Comparison of ENCODE assay signal across 13 cellular contexts in genomic region chr3:149572796-149573414, GRCh38.
DNase-seq lines count a peak whose midpoint lies in the region; ATAC-seq and TF ChIP-seq lines count a peak whose summit lies in the region.
"Had no signal": no experiment of that assay in that cellular context is flagged by ENCODE, and none has a peak within 500 bp of the region (broad histone marks: within the 10 kb centered on the region; RNA-seq: fewer than 3 reads in every experiment).

No MANE protein-coding gene starts in this region.

- H4K20me1 ChIP-seq in SK-N-SH (ENCODE audit: insufficient read depth), result no peaks in the 10 kb centered on the region
- H4K20me1 ChIP-seq in fibroblast of lung (ENCODE audit: control insufficient read depth, extremely low read depth, insufficient read depth, low read length), result no peaks in the 10 kb centered on the region

- H3K9ac ChIP-seq in SK-N-SH (no peak overlapping the region; the same call in 1 of the 2 replicates), fibroblast of lung (ENCODE audit: insufficient read depth, low read length) (no peak overlapping the region)

- peak; percentile 86 for DNase-seq in EH (ENCODE audit: low read depth)
- no peak for DNase-seq in SK-N-SH
- DNase-seq in fibroblast of lung (ENCODE audit: low read depth in 2 of 2), result peak; percentile 83 to 88
- DNase-seq in renal cortical epithelial cell (ENCODE audit: low read depth), result peak; percentile 83
- DNase-seq in mesenteric fat pad (ENCODE audit: low spot score), result no peak
- DNase-seq in activated CD8-positive, alpha-beta memory T cell treated with anti-CD3 and anti-CD28 coated beads, Interleukin-2, amount 50 U/mL, for 48 hours, result no peak
- DNase-seq in T-helper 1 cell, result no peak
- DNase-seq: activated CD8-positive, alpha-beta memory T cell treated with anti-CD3 and anti-CD28 coated beads, Interleukin-2, amount 50 U/mL, for 4 hours; naive thymus-derived CD4-positive, alpha-beta T cell; NCI-H748 treated with DMSO at 0.1 percent for 48 hours; T-helper 9 cell had no signal

- H3K4me3 ChIP-seq in SK-N-SH (ENCODE audit: low read depth in 2 of 2, low read length in 1 of 2), result no peak overlapping the region
- no peak overlapping the region for H3K4me3 ChIP-seq in fibroblast of lung (replicated peaks in 1 of 4; ENCODE audit: control extremely low read depth in 1 of 4, insufficient read depth in 1 of 4, low read depth in 3 of 4, low read length in 4 of 4)
- H3K4me3 ChIP-seq: hepatocyte had no signal

- H3F3A ChIP-seq in SK-N-SH (replicated peaks; ENCODE audit: insufficient read depth), result peaks cover 49% of the 10 kb centered on the region

- peaks cover 6 to 28% of the 10 kb centered on the region in 2 experiments for H3K36me3 ChIP-seq in SK-N-SH (replicated peaks in 1 of 2; ENCODE audit: control insufficient read depth in 1 of 2, insufficient read depth in 2 of 2, low read length in 1 of 2)
- peaks cover 2% of the 10 kb centered on the region for H3K36me3 ChIP-seq in fibroblast of lung (ENCODE audit: control insufficient read depth, insufficient read depth, low read length)

- H3K27me3 ChIP-seq in SK-N-SH (ENCODE audit: insufficient read depth) (no peaks in the 10 kb centered on the region), fibroblast of lung (ENCODE audit: control insufficient read depth, insufficient read depth, low read length) (no peaks in the 10 kb centered on the region)
- H3K27me3 ChIP-seq: hepatocyte had no signal

- H3K4me2 ChIP-seq in SK-N-SH (peak overlapping the region; percentile 43; the same call in 1 of the 2 replicates), fibroblast of lung (ENCODE audit: extremely low read depth, insufficient read depth, low read length) (peak overlapping the region; percentile 68)
- H3K4me2 ChIP-seq: hepatocyte had no signal

- no peaks in the 10 kb centered on the region for H3K9me2 ChIP-seq in SK-N-SH

- H3K9me3 ChIP-seq in SK-N-SH, result no peaks in the 10 kb centered on the region
- H3K9me3 ChIP-seq in fibroblast of lung (ENCODE audit: control insufficient read depth, insufficient read depth, low read depth, low read length), result no peaks in the 10 kb centered on the region

- H3K27ac ChIP-seq in SK-N-SH (ENCODE audit: low read depth in 2 of 2, low read length in 1 of 2) (peak overlapping the region in 1 of 2 experiments; percentile 100; a peak in 2 of 4 replicates), fibroblast of lung (ENCODE audit: insufficient read depth, low read length) (peak overlapping the region; percentile 86)
- H3K27ac ChIP-seq: hepatocyte had no signal

- ATAC-seq in GM21515 (IDR thresholded peaks at IDR 0.05; ENCODE audit: unreplicated experiment), result no peak
- ATAC-seq: naive thymus-derived CD4-positive, alpha-beta T cell had no signal

- TF ChIP-seq CTCF in SK-N-SH (IDR thresholded peaks at IDR 0.05) (no peak), fibroblast of lung (conservative IDR thresholded peaks at IDR 0.05 in 1 of 2, IDR thresholded peaks at IDR 0.05 in 1 of 2; ENCODE audit: low read depth in 1 of 2, low read length in 2 of 2) (no peak)

- no peak for TF ChIP-seq RAD21 in SK-N-SH (IDR thresholded peaks at IDR 0.05; ENCODE audit: low read length)

- H3K79me2 ChIP-seq in SK-N-SH (ENCODE audit: insufficient read depth), result peaks cover 70% of the 10 kb centered on the region
- peaks cover 33% of the 10 kb centered on the region for H3K79me2 ChIP-seq in fibroblast of lung (ENCODE audit: control insufficient read depth, insufficient read depth, low read length)

- peak; percentile 10 to 63; a peak in 1 of 4 replicates for TF ChIP-seq EP300 in SK-N-SH (IDR thresholded peaks at IDR 0.05; ENCODE audit: borderline replicate concordance in 1 of 2, low read depth in 1 of 2, low read length in 1 of 2)

- POLR2A ChIA-PET in SK-N-SH (lab: Yijun Ruan, JAX), result no interaction called here

- CTCF ChIA-PET in SK-N-SH (lab: Yijun Ruan, JAX), result interaction anchor here (1.1 kb wide), 1 partner anchor 145 kb away, joined by 3 read pairs; no protein-coding TSS in a partner anchor

- 32% methylated on average over 6 of the region's 6 CpGs for WGBS in SK-N-SH (ENCODE audit: low lambda C conversion rate)

- H3K4me1 ChIP-seq in SK-N-SH (ENCODE audit: control insufficient read depth in 1 of 2, insufficient read depth in 2 of 2, low read depth in 1 of 2, low read length in 1 of 2), result peaks cover 13 to 61% of the 10 kb centered on the region in 2 experiments
- peaks cover 44% of the 10 kb centered on the region for H3K4me1 ChIP-seq in fibroblast of lung (ENCODE audit: control insufficient read depth, extremely low read depth, insufficient read depth, low read length)

- H2AFZ ChIP-seq in SK-N-SH (ENCODE audit: low read depth) (no peak overlapping the region), fibroblast of lung (ENCODE audit: low read length) (no peak overlapping the region)
- H2AFZ ChIP-seq: hepatocyte had no signal

TF ChIP-seq in SK-N-SH, 30 proteins besides CTCF, POLR2A, EP300 and RAD21:
- no peak for TF ChIP-seq EZH2phosphoT487 (IDR thresholded peaks at IDR 0.05; ENCODE audit: borderline replicate concordance, low read depth)
- no peak for TF ChIP-seq RFX5 (IDR thresholded peaks at IDR 0.05; ENCODE audit: low read length)
- TF ChIP-seq, protein P1, sequence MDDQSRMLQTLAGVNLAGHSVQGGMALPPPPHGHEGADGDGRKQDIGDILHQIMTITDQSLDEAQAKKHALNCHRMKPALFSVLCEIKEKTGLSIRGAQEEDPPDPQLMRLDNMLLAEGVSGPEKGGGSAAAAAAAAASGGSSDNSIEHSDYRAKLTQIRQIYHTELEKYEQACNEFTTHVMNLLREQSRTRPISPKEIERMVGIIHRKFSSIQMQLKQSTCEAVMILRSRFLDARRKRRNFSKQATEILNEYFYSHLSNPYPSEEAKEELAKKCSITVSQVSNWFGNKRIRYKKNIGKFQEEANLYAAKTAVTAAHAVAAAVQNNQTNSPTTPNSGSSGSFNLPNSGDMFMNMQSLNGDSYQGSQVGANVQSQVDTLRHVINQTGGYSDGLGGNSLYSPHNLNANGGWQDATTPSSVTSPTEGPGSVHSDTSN (IDR thresholded peaks at IDR 0.05), result peak; percentile 85
- TF ChIP-seq GATA2 (CRISPR knock-in tag; IDR thresholded peaks at IDR 0.05), result no peak
- 0 out of 2 replicates have a peak, but pooled peaks have one; percentile 26 for TF ChIP-seq RXRA (IDR thresholded peaks at IDR 0.05; ENCODE audit: borderline replicate concordance, low read depth)
- TF ChIP-seq NFIC (IDR thresholded peaks at IDR 0.05; ENCODE audit: borderline replicate concordance), result peak; percentile 64; the same call in 1 of the 2 replicates
- TF ChIP-seq, protein P2, sequence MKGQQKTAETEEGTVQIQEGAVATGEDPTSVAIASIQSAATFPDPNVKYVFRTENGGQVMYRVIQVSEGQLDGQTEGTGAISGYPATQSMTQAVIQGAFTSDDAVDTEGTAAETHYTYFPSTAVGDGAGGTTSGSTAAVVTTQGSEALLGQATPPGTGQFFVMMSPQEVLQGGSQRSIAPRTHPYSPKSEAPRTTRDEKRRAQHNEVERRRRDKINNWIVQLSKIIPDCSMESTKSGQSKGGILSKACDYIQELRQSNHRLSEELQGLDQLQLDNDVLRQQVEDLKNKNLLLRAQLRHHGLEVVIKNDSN (IDR thresholded peaks at IDR 0.05; ENCODE audit: borderline replicate concordance, low read depth), result 0 out of 2 replicates have a peak, but pooled peaks have one; percentile 2
- TF ChIP-seq, protein P3, sequence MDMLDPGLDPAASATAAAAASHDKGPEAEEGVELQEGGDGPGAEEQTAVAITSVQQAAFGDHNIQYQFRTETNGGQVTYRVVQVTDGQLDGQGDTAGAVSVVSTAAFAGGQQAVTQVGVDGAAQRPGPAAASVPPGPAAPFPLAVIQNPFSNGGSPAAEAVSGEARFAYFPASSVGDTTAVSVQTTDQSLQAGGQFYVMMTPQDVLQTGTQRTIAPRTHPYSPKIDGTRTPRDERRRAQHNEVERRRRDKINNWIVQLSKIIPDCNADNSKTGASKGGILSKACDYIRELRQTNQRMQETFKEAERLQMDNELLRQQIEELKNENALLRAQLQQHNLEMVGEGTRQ (IDR thresholded peaks at IDR 0.05; ENCODE audit: borderline replicate concordance, low read depth, low read length), result no peak
- TF ChIP-seq POLR2AphosphoS5 (IDR thresholded peaks at IDR 0.05; ENCODE audit: low read depth, low read length), result peak; percentile 40; the same call in 1 of the 2 replicates
- TF ChIP-seq, protein P4, sequence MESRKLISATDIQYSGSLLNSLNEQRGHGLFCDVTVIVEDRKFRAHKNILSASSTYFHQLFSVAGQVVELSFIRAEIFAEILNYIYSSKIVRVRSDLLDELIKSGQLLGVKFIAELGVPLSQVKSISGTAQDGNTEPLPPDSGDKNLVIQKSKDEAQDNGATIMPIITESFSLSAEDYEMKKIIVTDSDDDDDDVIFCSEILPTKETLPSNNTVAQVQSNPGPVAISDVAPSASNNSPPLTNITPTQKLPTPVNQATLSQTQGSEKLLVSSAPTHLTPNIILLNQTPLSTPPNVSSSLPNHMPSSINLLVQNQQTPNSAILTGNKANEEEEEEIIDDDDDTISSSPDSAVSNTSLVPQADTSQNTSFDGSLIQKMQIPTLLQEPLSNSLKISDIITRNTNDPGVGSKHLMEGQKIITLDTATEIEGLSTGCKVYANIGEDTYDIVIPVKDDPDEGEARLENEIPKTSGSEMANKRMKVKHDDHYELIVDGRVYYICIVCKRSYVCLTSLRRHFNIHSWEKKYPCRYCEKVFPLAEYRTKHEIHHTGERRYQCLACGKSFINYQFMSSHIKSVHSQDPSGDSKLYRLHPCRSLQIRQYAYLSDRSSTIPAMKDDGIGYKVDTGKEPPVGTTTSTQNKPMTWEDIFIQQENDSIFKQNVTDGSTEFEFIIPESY (IDR thresholded peaks at IDR 0.05; ENCODE audit: borderline replicate concordance, low read depth), result no peak
- no peak for TF ChIP-seq TEAD4 (IDR thresholded peaks at IDR 0.05; ENCODE audit: borderline replicate concordance, insufficient read depth)
- peak; percentile 90 for TF ChIP-seq JUND (IDR thresholded peaks at IDR 0.05)
- TF ChIP-seq FOSL2 (IDR thresholded peaks at IDR 0.05; ENCODE audit: borderline replicate concordance, low read depth), result peak; percentile 96
- peak; percentile 83 for TF ChIP-seq TCF12 (IDR thresholded peaks at IDR 0.05)
- TF ChIP-seq SMC3 (IDR thresholded peaks at IDR 0.05; ENCODE audit: low read depth, low read length), result no peak
- no peak for TF ChIP-seq GABPA (IDR thresholded peaks at IDR 0.05; ENCODE audit: low read depth)
- TF ChIP-seq TAF1 (IDR thresholded peaks at IDR 0.05; ENCODE audit: borderline replicate concordance, low read depth, low read length), result no peak
- TF ChIP-seq, protein P5, sequence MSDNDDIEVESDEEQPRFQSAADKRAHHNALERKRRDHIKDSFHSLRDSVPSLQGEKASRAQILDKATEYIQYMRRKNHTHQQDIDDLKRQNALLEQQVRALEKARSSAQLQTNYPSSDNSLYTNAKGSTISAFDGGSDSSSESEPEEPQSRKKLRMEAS (IDR thresholded peaks at IDR 0.05; ENCODE audit: low read depth), result peak; percentile 72
TF ChIP-seq in SK-N-SH: peak in this region for 9.

Comparison
In these comparisons a context has a peak if more than half of its experiments do, and no peak if none do; other contexts are left out.
1. DNase-seq: peak in EH (single experiment), fibroblast of lung (2 of 2) and renal cortical epithelial cell (single experiment); none in SK-N-SH (single experiment), mesenteric fat pad (single experiment), activated CD8-positive, alpha-beta memory T cell treated with anti-CD3 and anti-CD28 coated beads, Interleukin-2, amount 50 U/mL, for 48 hours (single experiment) and T-helper 1 cell (0 of 5).